12 cellular contexts compared by ENCODE assay signal in genomic region chr2:52964916-52965530, GRCh38.
"Had no signal": no experiment of that assay in that cellular context is flagged by ENCODE, and none has a peak within 500 bp of the region (broad histone marks: within the 10 kb centered on the region; RNA-seq: fewer than 3 reads in every experiment).

No MANE protein-coding gene starts in this region.

- H3K27me3 Mint-ChIP-seq: activated CD4-positive, alpha-beta T cell treated with anti-CD3 and anti-CD28 coated beads, Interleukin-2, amount 10 ng/mL, durations not matched to agents 7 days and 5 days; activated T-helper 17 cell treated with anti-CD3 and anti-CD28 coated beads, Interleukin-2, amount 50 U/mL, for 72 hours had no signal

- H3K27ac ChIP-seq: cardiac muscle cell, colonic mucosa, heart right ventricle, skin epidermis, thyroid gland, uterus had no signal

- DNase-seq: activated CD4-positive, alpha-beta T cell treated with anti-CD3 and anti-CD28 coated beads, Interleukin-2, amount 10 ng/mL, durations not matched to agents 7 days and 5 days; activated naive CD4-positive, alpha-beta T cell treated with anti-CD3 and anti-CD28 coated beads for 36 hours; activated T-cell treated with anti-CD3 and anti-CD28 coated beads for 4 hours; colonic mucosa; heart right ventricle; midbrain; thyroid gland; uterus had no signal

- ATAC-seq: activated T-helper 17 cell treated with anti-CD3 and anti-CD28 coated beads, Interleukin-2, amount 50 U/mL, for 72 hours; heart right ventricle had no signal

- H3K27me3 ChIP-seq: cardiac muscle cell, colonic mucosa, heart right ventricle, thyroid gland had no signal

- H3K4me3 Mint-ChIP-seq: activated CD4-positive, alpha-beta T cell treated with anti-CD3 and anti-CD28 coated beads, Interleukin-2, amount 10 ng/mL, durations not matched to agents 7 days and 5 days; activated naive CD4-positive, alpha-beta T cell treated with anti-CD3 and anti-CD28 coated beads for 36 hours; activated T-helper 17 cell treated with anti-CD3 and anti-CD28 coated beads, Interleukin-2, amount 50 U/mL, for 72 hours had no signal

- H3K4me1 ChIP-seq: colonic mucosa, heart right ventricle, thyroid gland, uterus had no signal

- H3K27ac Mint-ChIP-seq: activated CD4-positive, alpha-beta T cell treated with anti-CD3 and anti-CD28 coated beads, Interleukin-2, amount 10 ng/mL, durations not matched to agents 7 days and 5 days; activated naive CD4-positive, alpha-beta T cell treated with anti-CD3 and anti-CD28 coated beads for 36 hours; activated T-helper 17 cell treated with anti-CD3 and anti-CD28 coated beads, Interleukin-2, amount 50 U/mL, for 72 hours had no signal

- H3K36me3 ChIP-seq: cardiac muscle cell, colonic mucosa, heart right ventricle, thyroid gland, uterus had no signal

- H3K9me3 ChIP-seq: colonic mucosa, heart right ventricle, thyroid gland, uterus had no signal

- H3K9me3 Mint-ChIP-seq: activated naive CD4-positive, alpha-beta T cell treated with anti-CD3 and anti-CD28 coated beads for 36 hours; activated T-helper 17 cell treated with anti-CD3 and anti-CD28 coated beads, Interleukin-2, amount 50 U/mL, for 72 hours had no signal

- H3K4me1 Mint-ChIP-seq: activated CD4-positive, alpha-beta T cell treated with anti-CD3 and anti-CD28 coated beads, Interleukin-2, amount 10 ng/mL, durations not matched to agents 7 days and 5 days; activated T-helper 17 cell treated with anti-CD3 and anti-CD28 coated beads, Interleukin-2, amount 50 U/mL, for 72 hours had no signal

- H3K4me3 ChIP-seq: cardiac muscle cell, colonic mucosa, heart right ventricle, lung, skin epidermis, thyroid gland, uterus had no signal
